14 cellular contexts compared by ENCODE assay signal in genomic region chr1:221739677-221740025, GRCh38. TPM values are rescaled to one million over a fixed set of nuclear protein-coding genes. Genes with fewer than 3 reads are reported as not detected.
DNase-seq lines count a peak whose midpoint lies in the region; ATAC-seq and TF ChIP-seq lines count a peak whose summit lies in the region.
"Had no signal": no experiment of that assay in that cellular context is flagged by ENCODE, and none has a peak within 500 bp of the region (broad histone marks: within the 10 kb centered on the region; RNA-seq: fewer than 3 reads in every experiment).

No MANE protein-coding gene starts in this region.

- no TSS peak for BruUV-seq in MCF 10A (replicated peaks; lab: Mats Ljungman, UMichigan)

- intact Hi-C loops in breast epithelium (cut with DNase I; ENCODE audit: low total_unique reads), result no loop called here
- intact Hi-C loops in MCF 10A (cut with micrococcal nuclease), result loop anchor here (5.0 kb wide), 3 partner anchors 253 to 503 kb away; no protein-coding TSS in a partner anchor
- intact Hi-C loops in activated T-helper 2 cell treated with anti-CD3 and anti-CD28 coated beads, Interferon-gamma antibody, Interleukin-2, Interleukin-4, amounts not matched to agents 10 μg/mL and 5 μg/mL and 100 μg/mL, durations not matched to agents 14 hours and 24 hours and 36 hours (cut with micrococcal nuclease), result loop anchor here (5.0 kb wide), 2 partner anchors 72 to 223 kb away; no protein-coding TSS in a partner anchor

- no peak overlapping the region for H3K9ac ChIP-seq in iPS-15b (ENCODE audit: low read depth, low read length)

- H3K27me3 ChIP-seq in breast epithelium (no peaks in the 10 kb centered on the region), iPS-15b (ENCODE audit: control insufficient read depth, insufficient read depth, low read length) (peaks cover 13% of the 10 kb centered on the region)
- H3K27me3 ChIP-seq: SJSA1 had no signal

- H3K4me3 Mint-ChIP-seq in MCF 10A (ENCODE audit: unreplicated experiment), result no peak overlapping the region
- H3K4me3 Mint-ChIP-seq in activated T-helper 2 cell treated with anti-CD3 and anti-CD28 coated beads, Interferon-gamma antibody, Interleukin-2, Interleukin-4, amounts not matched to agents 10 μg/mL and 5 μg/mL and 100 μg/mL, durations not matched to agents 14 hours and 24 hours and 36 hours (ENCODE audit: low read depth), result peak overlapping the region; percentile 66
- peak overlapping the region; percentile 48 for H3K4me3 Mint-ChIP-seq in stimulated activated memory B cell treated with anti-CD40 and anti-IgM and Interleukin-4, amounts not matched to agents 10 μg/mL and 1 μg/mL and 100 μg/mL, for 72 hours
- H3K4me3 Mint-ChIP-seq: memory B cell; stimulated activated naive CD8-positive, alpha-beta T cell treated with anti-CD3 and anti-CD28 coated beads, Interleukin-15, Interleukin-2, amounts not matched to agents 100 ng/mL and 50 ng/mL, for 24 hours had no signal

- no peak for TF ChIP-seq POLR2A in breast epithelium (IDR thresholded peaks at IDR 0.05)

- no peaks in the 10 kb centered on the region for H3K9me3 ChIP-seq in breast epithelium
- H3K9me3 ChIP-seq in iPS-15b (ENCODE audit: control insufficient read depth, insufficient read depth, low read length), result no peaks in the 10 kb centered on the region
- H3K9me3 ChIP-seq: prostate gland, SJSA1 had no signal

- no peaks in the 10 kb centered on the region for H3K27me3 Mint-ChIP-seq in MCF 10A (ENCODE audit: insufficient read depth, unreplicated experiment)
- H3K27me3 Mint-ChIP-seq in activated T-helper 2 cell treated with anti-CD3 and anti-CD28 coated beads, Interferon-gamma antibody, Interleukin-2, Interleukin-4, amounts not matched to agents 10 μg/mL and 5 μg/mL and 100 μg/mL, durations not matched to agents 14 hours and 24 hours and 36 hours (ENCODE audit: low read depth), result no peaks in the 10 kb centered on the region
- no peaks in the 10 kb centered on the region for H3K27me3 Mint-ChIP-seq in stimulated activated memory B cell treated with anti-CD40 and anti-IgM and Interleukin-4, amounts not matched to agents 10 μg/mL and 1 μg/mL and 100 μg/mL, for 72 hours
- H3K27me3 Mint-ChIP-seq: memory B cell; stimulated activated naive CD8-positive, alpha-beta T cell treated with anti-CD3 and anti-CD28 coated beads, Interleukin-15, Interleukin-2, amounts not matched to agents 100 ng/mL and 50 ng/mL, for 24 hours had no signal

- peaks cover 39% of the 10 kb centered on the region for H3K4me1 Mint-ChIP-seq in MCF 10A (ENCODE audit: insufficient read depth, unreplicated experiment)
- peaks cover 53% of the 10 kb centered on the region for H3K4me1 Mint-ChIP-seq in activated T-helper 2 cell treated with anti-CD3 and anti-CD28 coated beads, Interferon-gamma antibody, Interleukin-2, Interleukin-4, amounts not matched to agents 10 μg/mL and 5 μg/mL and 100 μg/mL, durations not matched to agents 14 hours and 24 hours and 36 hours (ENCODE audit: low read depth)
- peaks cover 37% of the 10 kb centered on the region for H3K4me1 Mint-ChIP-seq in stimulated activated memory B cell treated with anti-CD40 and anti-IgM and Interleukin-4, amounts not matched to agents 10 μg/mL and 1 μg/mL and 100 μg/mL, for 72 hours

- no peaks in the 10 kb centered on the region for H3K4me1 ChIP-seq in breast epithelium
- peaks cover 13% of the 10 kb centered on the region for H3K4me1 ChIP-seq in iPS-15b (ENCODE audit: control insufficient read depth, insufficient read depth, low read length)
- H3K4me1 ChIP-seq: prostate gland had no signal

- TF ChIP-seq CTCF in breast epithelium (IDR thresholded peaks at IDR 0.05) (no peak), MCF 10A (IDR thresholded peaks at IDR 0.05; ENCODE audit: unreplicated experiment) (no peak)

- DNase-seq in breast epithelium (ENCODE audit: low spot score in 2 of 2) (no peak), MCF 10A (ENCODE audit: unreplicated experiment) (no peak), midbrain (lab: John Stamatoyannopoulos, UW) (no peak)
- no peak for DNase-seq in activated T-helper 2 cell treated with anti-CD3 and anti-CD28 coated beads, Interferon-gamma antibody, Interleukin-2, Interleukin-4, amounts not matched to agents 10 μg/mL and 5 μg/mL and 100 μg/mL, durations not matched to agents 14 hours and 24 hours and 36 hours (ENCODE audit: low spot score)
- DNase-seq: activated T-cell treated with anti-CD3 and anti-CD28 coated beads, Interleukin-2, amount 50 U/mL, for 1 hour; stimulated activated CD4-positive, alpha-beta T cell treated with anti-CD3 and anti-CD28 coated beads, Interleukin-4, amount 100 ng/mL, for 24 hours had no signal

- H3K9me3 Mint-ChIP-seq in MCF 10A (ENCODE audit: unreplicated experiment), result no peaks in the 10 kb centered on the region
- no peaks in the 10 kb centered on the region for H3K9me3 Mint-ChIP-seq in activated T-helper 2 cell treated with anti-CD3 and anti-CD28 coated beads, Interferon-gamma antibody, Interleukin-2, Interleukin-4, amounts not matched to agents 10 μg/mL and 5 μg/mL and 100 μg/mL, durations not matched to agents 14 hours and 24 hours and 36 hours
- no peaks in the 10 kb centered on the region for H3K9me3 Mint-ChIP-seq in stimulated activated memory B cell treated with anti-CD40 and anti-IgM and Interleukin-4, amounts not matched to agents 10 μg/mL and 1 μg/mL and 100 μg/mL, for 72 hours
- H3K9me3 Mint-ChIP-seq: memory B cell; stimulated activated naive CD8-positive, alpha-beta T cell treated with anti-CD3 and anti-CD28 coated beads, Interleukin-15, Interleukin-2, amounts not matched to agents 100 ng/mL and 50 ng/mL, for 24 hours had no signal

- no peak overlapping the region for H3K27ac ChIP-seq in breast epithelium
- H3K27ac ChIP-seq: prostate gland, SJSA1 had no signal

- POLR2A ChIA-PET in MCF 10A (lab: Yijun Ruan, JAX), result interaction anchor here (0.6 to 5.8 kb wide), 14 partner anchors 12 to 264 kb away, joined by 3 to 133 read pairs (median 13); no protein-coding TSS in a partner anchor

- no peaks in the 10 kb centered on the region for H3K36me3 ChIP-seq in breast epithelium
- peaks cover 12% of the 10 kb centered on the region for H3K36me3 ChIP-seq in iPS-15b (ENCODE audit: control insufficient read depth, insufficient read depth, low read length)
- H3K36me3 ChIP-seq: prostate gland had no signal

- CTCF ChIA-PET in MCF 10A (lab: Yijun Ruan, JAX), result interaction anchor here (0.6 to 6.3 kb wide), 9 partner anchors 118 to 895 kb away, joined by 3 to 100 read pairs (median 4); no protein-coding TSS in a partner anchor

- peaks cover 25% of the 10 kb centered on the region for H3K36me3 Mint-ChIP-seq in MCF 10A (ENCODE audit: insufficient read depth, unreplicated experiment)
- H3K36me3 Mint-ChIP-seq in activated T-helper 2 cell treated with anti-CD3 and anti-CD28 coated beads, Interferon-gamma antibody, Interleukin-2, Interleukin-4, amounts not matched to agents 10 μg/mL and 5 μg/mL and 100 μg/mL, durations not matched to agents 14 hours and 24 hours and 36 hours (ENCODE audit: low read depth), result peaks cover 6% of the 10 kb centered on the region
- H3K36me3 Mint-ChIP-seq in stimulated activated memory B cell treated with anti-CD40 and anti-IgM and Interleukin-4, amounts not matched to agents 10 μg/mL and 1 μg/mL and 100 μg/mL, for 72 hours, result peaks cover 44% of the 10 kb centered on the region

- H3K27ac Mint-ChIP-seq in MCF 10A (ENCODE audit: low read depth, unreplicated experiment), result no peak overlapping the region
- H3K27ac Mint-ChIP-seq in activated T-helper 2 cell treated with anti-CD3 and anti-CD28 coated beads, Interferon-gamma antibody, Interleukin-2, Interleukin-4, amounts not matched to agents 10 μg/mL and 5 μg/mL and 100 μg/mL, durations not matched to agents 14 hours and 24 hours and 36 hours, result no peak overlapping the region
- no peak overlapping the region for H3K27ac Mint-ChIP-seq in stimulated activated memory B cell treated with anti-CD40 and anti-IgM and Interleukin-4, amounts not matched to agents 10 μg/mL and 1 μg/mL and 100 μg/mL, for 72 hours
- H3K27ac Mint-ChIP-seq: memory B cell; stimulated activated naive CD8-positive, alpha-beta T cell treated with anti-CD3 and anti-CD28 coated beads, Interleukin-15, Interleukin-2, amounts not matched to agents 100 ng/mL and 50 ng/mL, for 24 hours had no signal

- no peak for ATAC-seq in stimulated activated memory B cell treated with anti-CD40 and anti-IgM and Interleukin-4, amounts not matched to agents 10 μg/mL and 1 μg/mL and 100 μg/mL, for 72 hours
- no peak for ATAC-seq in GM19035 (IDR thresholded peaks at IDR 0.05; ENCODE audit: unreplicated experiment)
- no peak for ATAC-seq in HG03280 (IDR thresholded peaks at IDR 0.05; ENCODE audit: unreplicated experiment)

- H3K4me3 ChIP-seq in breast epithelium (peak overlapping the region in 2 of 3 donors; percentile 80 to 81), iPS-15b (ENCODE audit: low read depth, low read length) (peak overlapping the region; percentile 94)

RNA-seq across cellular contexts. Expression of gene DUSP10, which starts 2.2 kb away (rescaled TPM):
- total RNA-seq in breast epithelium (10 to 100 TPM; 15.5 to 33.2 (median 28.2) TPM), MCF 10A (2022) (15.9 and 22.0 TPM in 2 replicates)
- total RNA-seq in activated T-helper 2 cell treated with anti-CD3 and anti-CD28 coated beads, Interferon-gamma antibody, Interleukin-2, Interleukin-4, amounts not matched to agents 10 μg/mL and 5 μg/mL and 100 μg/mL, durations not matched to agents 14 hours and 24 hours and 36 hours, result 21.0 and 21.7 TPM in 2 replicates
